ENCODE assay signal across 11 cellular contexts in the genomic region with DNA sequence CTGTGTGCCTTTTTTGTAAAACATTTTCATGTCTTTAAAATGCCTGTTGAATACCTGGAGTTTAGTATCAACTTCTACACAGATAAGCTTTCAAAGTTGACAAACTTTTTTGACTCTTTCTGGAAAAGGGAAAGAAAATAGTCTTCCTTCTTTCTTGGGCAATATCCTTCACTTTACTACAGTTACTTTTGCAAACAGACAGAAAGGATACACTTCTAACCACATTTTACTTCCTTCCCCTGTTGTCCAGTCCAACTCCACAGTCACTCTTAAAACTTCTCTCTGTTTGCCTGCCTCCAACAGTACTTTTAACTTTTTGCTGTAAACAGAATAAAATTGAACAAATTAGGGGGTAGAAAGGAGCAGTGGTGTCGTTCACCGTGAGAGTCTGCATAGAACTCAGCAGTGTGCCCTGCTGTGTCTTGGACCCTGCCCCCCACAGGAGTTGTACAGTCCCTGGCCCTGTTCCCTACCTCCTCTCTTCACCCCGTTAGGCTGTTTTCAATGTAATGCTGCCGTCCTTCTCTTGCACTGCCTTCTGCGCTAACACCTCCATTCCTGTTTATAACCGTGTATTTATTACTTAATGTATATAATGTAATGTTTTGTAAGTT.
DNase-seq lines count a peak whose midpoint lies in the region; ATAC-seq, FAIRE-seq and TF ChIP-seq lines count a peak whose summit lies in the region.
"Had no signal": no experiment of that assay in that cellular context is flagged by ENCODE, and none has a peak within 500 bp of the region (broad histone marks: within the 10 kb centered on the region; RNA-seq: fewer than 3 reads in every experiment).

No MANE protein-coding gene starts in this region.

- no peak for ATAC-seq in HG03469 (IDR thresholded peaks at IDR 0.05; ENCODE audit: unreplicated experiment)

- FAIRE-seq in GM12892 (lab: Jason Lieb, UNC) (no peak), HTR-8/SVneo (lab: Jason Lieb, UNC) (no peak)

- peaks cover 0 to 33% (median 16%) of the 10 kb centered on the region in 4 donors for H3K4me1 ChIP-seq in sigmoid colon

- no peaks in the 10 kb centered on the region for H3K27me3 ChIP-seq in sigmoid colon

- H3K36me3 ChIP-seq in sigmoid colon, result peaks cover 0 to 22% (median 0%) of the 10 kb centered on the region in 4 donors

- H3K9me3 ChIP-seq in sigmoid colon, result no peaks in the 10 kb centered on the region

- intact Hi-C loops in sigmoid colon (cut with DNase I), result no loop called here

- TF ChIP-seq POLR2A in GM12892 (IDR thresholded peaks at IDR 0.05; ENCODE audit: low read depth, low read length), result 0 out of 2 replicates have a peak, but pooled peaks have one; percentile 8
- TF ChIP-seq POLR2A in sigmoid colon (IDR thresholded peaks at IDR 0.05), result no peak

- 48 to 81% methylated on average over 6 of the region's 6 CpGs for WGBS in sigmoid colon, 2 donors

- H3K27ac ChIP-seq in caudate nucleus (ENCODE audit: low read depth, low read length), result peak overlapping the region; percentile 67
- H3K27ac ChIP-seq in sigmoid colon, result peak overlapping the region in 3 of 4 donors; percentile 7 to 77 (median 25)
- H3K27ac ChIP-seq: epithelial cell of prostate had no signal

- TF ChIP-seq EP300 in sigmoid colon (IDR thresholded peaks at IDR 0.05), result no peak

- no peak overlapping the region for H3K4me3 ChIP-seq in sigmoid colon

- no peak for DNase-seq in GM12892 (ENCODE audit: insufficient read length)
- peak; percentile 57 to 81 for DNase-seq in NOMO-1 (lab: John Stamatoyannopoulos, UW; ENCODE audit: unreplicated experiment in 2 of 2)
- no peak for DNase-seq in caudate nucleus (lab: John Stamatoyannopoulos, UW)
- no peak for DNase-seq in sigmoid colon
- DNase-seq in NCI-H1105 (lab: John Stamatoyannopoulos, UW), result no peak
- no peak for DNase-seq in HTR-8/SVneo (ENCODE audit: insufficient read length, low spot score)
- DNase-seq in NCI-H2107 treated with DMSO at 0.1 percent for 48 hours (lab: John Stamatoyannopoulos, UW; ENCODE audit: unreplicated experiment), result no peak
- DNase-seq: DMS79 treated with DMSO at 0.1 percent for 48 hours, NCI-H510A treated with DMSO at 0.1 percent for 48 hours had no signal

- TF ChIP-seq CTCF in sigmoid colon (IDR thresholded peaks at IDR 0.05), result no peak

Comparison
In these comparisons a context has a peak if more than half of its experiments do, and no peak if none do; other contexts are left out.
1. DNase-seq: peak in NOMO-1 (2 of 2); none in GM12892 (single experiment), caudate nucleus (0 of 61), sigmoid colon (single experiment), NCI-H1105 (single experiment), HTR-8/SVneo (single experiment) and NCI-H2107 treated with DMSO at 0.1 percent for 48 hours (single experiment).